8 cellular contexts compared by ENCODE assay signal in genomic region chr5:141084487-141084989, GRCh38. TPM values are rescaled to one million over a fixed set of nuclear protein-coding genes. Genes with fewer than 3 reads are reported as not detected.
A peak's percentile ranks its signal among the peaks of the same experiment; 100 is the strongest.
DNase-seq lines count a peak whose midpoint lies in the region; ATAC-seq lines count a peak whose summit lies in the region.

No MANE protein-coding gene starts in this region.

- peaks cover 0 to 4% (median 0%) of the 10 kb centered on the region in 3 donors for H3K9me3 ChIP-seq in skeletal muscle tissue (ENCODE audit: control insufficient read depth in 3 of 3, low read length in 3 of 3)

- H3K4me3 ChIP-seq in skeletal muscle tissue (ENCODE audit: low read length in 3 of 3), result peak overlapping the region; percentile 59 to 67 (median 66)

- peak overlapping the region; percentile 40 to 59 (median 40) for H3K9ac ChIP-seq in skeletal muscle tissue (ENCODE audit: low read depth in 1 of 3, low read length in 3 of 3)

- in situ Hi-C loops in T47D (cut with HindIII; ENCODE audit: low pct_unique_long_range_greater_than_20kb, low sequenced_read_pairs), result no loop called here

- no peaks in the 10 kb centered on the region for H3K36me3 ChIP-seq in skeletal muscle tissue (ENCODE audit: control insufficient read depth in 3 of 3, insufficient read depth in 3 of 3, low read length in 3 of 3)

- H3K27me3 ChIP-seq in skeletal muscle tissue (ENCODE audit: control insufficient read depth in 3 of 3, insufficient read depth in 3 of 3, low read length in 3 of 3), result peaks cover 0 to 2% (median 0%) of the 10 kb centered on the region in 3 donors

- no peaks in the 10 kb centered on the region for H3K4me1 ChIP-seq in skeletal muscle tissue (ENCODE audit: control insufficient read depth in 3 of 3, insufficient read depth in 3 of 3, low read length in 3 of 3)

- ATAC-seq in HG02970 (IDR thresholded peaks at IDR 0.05; ENCODE audit: low FRiP score, unreplicated experiment) (no peak), GM18520 (IDR thresholded peaks at IDR 0.05; ENCODE audit: unreplicated experiment) (no peak)

- peak overlapping the region; percentile 44 for H3K27ac ChIP-seq in skeletal muscle tissue (ENCODE audit: low read depth, low read length)

- DNase-seq in DMS153 (lab: John Stamatoyannopoulos, UW) (peak; percentile 33), HT1080 (ENCODE audit: low read depth) (peak; percentile 56), T-helper 1 cell (peak in 3 of 5 donors; percentile 15 to 26 (median 15)), T47D (ENCODE audit: low read depth in 1 of 2, low spot score in 1 of 2) (peak; percentile 44 to 90), iPS-NIHi7 (ENCODE audit: extremely low spot score) (peak; percentile 53)

RNA-seq across cellular contexts. Expression of gene PCDHB2, which starts 9.9 kb away (rescaled TPM):
- total RNA-seq in HT1080 (2014; rRNA removed; shearing (Covaris generic)), result 0.37 and 0.43 TPM in 2 replicates
- polyA plus RNA-seq in HT1080 (2015; cell fraction: cytosol; rRNA removed), result 0.26 and 0.45 TPM in 2 replicates
- polyA plus RNA-seq in HT1080 (2015; cell fraction: nucleus; rRNA removed), result 0.82 and 1.8 TPM in 2 replicates
- 2.6 TPM for total RNA-seq in skeletal muscle tissue

RNA-seq across cellular contexts. Expression of gene PCDHB3, which starts 15.7 kb away (rescaled TPM):
- total RNA-seq in HT1080 (2014; rRNA removed; shearing (Covaris generic)), result 0.03 TPM in 1 of 2 replicates, not detected in the other
- 0.08 TPM in 1 of 2 replicates, not detected in the other for polyA plus RNA-seq in HT1080 (2015; cell fraction: cytosol; rRNA removed)
- 0.17 and 0.52 TPM in 2 replicates for polyA plus RNA-seq in HT1080 (2015; cell fraction: nucleus; rRNA removed)
- total RNA-seq in skeletal muscle tissue, result 1.6 TPM

RNA-seq across cellular contexts. Expression of gene PCDHB1, which starts 33.4 kb away (rescaled TPM):
- total RNA-seq in HT1080 (2014; rRNA removed; shearing (Covaris generic)), result not detected in 2 replicates
- polyA plus RNA-seq in HT1080 (2015; cell fraction: cytosol; rRNA removed), result not detected in 2 replicates
- polyA plus RNA-seq in HT1080 (2015; cell fraction: nucleus; rRNA removed), result not detected in 2 replicates
- not detected for total RNA-seq in skeletal muscle tissue

RNA-seq across cellular contexts. Expression of gene PCDHB4, which starts 37.1 kb away (rescaled TPM):
- not detected in 2 replicates for total RNA-seq in HT1080 (2014; rRNA removed; shearing (Covaris generic))
- 0.06 and 0.07 TPM in 2 replicates for polyA plus RNA-seq in HT1080 (2015; cell fraction: cytosol; rRNA removed)
- polyA plus RNA-seq in HT1080 (2015; cell fraction: nucleus; rRNA removed), result 0.27 and 0.37 TPM in 2 replicates
- total RNA-seq in skeletal muscle tissue, result 1.6 TPM

RNA-seq across cellular contexts. Expression of gene PCDHB5, which starts 50.5 kb away (rescaled TPM):
- 0.10 and 0.90 TPM in 2 replicates for total RNA-seq in HT1080 (2014; rRNA removed; shearing (Covaris generic))
- polyA plus RNA-seq in HT1080 (2015; cell fraction: cytosol; rRNA removed), result 0.26 and 0.66 TPM in 2 replicates
- 3.2 and 4.1 TPM in 2 replicates for polyA plus RNA-seq in HT1080 (2015; cell fraction: nucleus; rRNA removed)
- 3.1 TPM for total RNA-seq in skeletal muscle tissue

Comparison
In these comparisons a context has a peak if more than half of its experiments do, and no peak if none do; other contexts are left out.
1. DNase-seq: peak in every context shown above with its lines; median percentile 67 in T47D; 56 in HT1080; 53 in iPS-NIHi7; 33 in DMS153; 15 in T-helper 1 cell.